ENCODE assay signal across 1 cellular context in the genomic region with DNA sequence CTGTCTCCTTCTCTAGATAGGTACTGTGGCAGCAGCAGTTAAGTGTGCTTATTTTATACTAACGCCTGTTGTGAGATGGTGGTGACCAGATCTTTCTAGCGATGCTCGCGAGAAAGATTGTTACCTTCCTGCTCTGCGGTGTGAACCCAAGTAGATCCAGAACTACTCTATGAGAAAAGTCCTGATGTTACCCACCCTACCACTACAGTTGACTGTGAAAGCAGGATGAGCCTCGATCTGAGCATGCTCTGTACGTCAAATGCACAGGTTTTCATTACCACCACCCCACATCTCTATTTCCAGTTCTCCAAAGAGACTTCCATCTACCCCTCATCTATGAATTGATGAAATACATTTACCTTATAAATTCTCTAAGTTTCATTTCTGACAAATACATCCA.
TF ChIP-seq lines count a peak whose summit lies in the region.

No MANE protein-coding gene starts in this region.

TF ChIP-seq in HepG2, 621 proteins besides CTCF, POLR2A, EP300 and RAD21 (continued from another document):
- TF ChIP-seq, protein P1, sequence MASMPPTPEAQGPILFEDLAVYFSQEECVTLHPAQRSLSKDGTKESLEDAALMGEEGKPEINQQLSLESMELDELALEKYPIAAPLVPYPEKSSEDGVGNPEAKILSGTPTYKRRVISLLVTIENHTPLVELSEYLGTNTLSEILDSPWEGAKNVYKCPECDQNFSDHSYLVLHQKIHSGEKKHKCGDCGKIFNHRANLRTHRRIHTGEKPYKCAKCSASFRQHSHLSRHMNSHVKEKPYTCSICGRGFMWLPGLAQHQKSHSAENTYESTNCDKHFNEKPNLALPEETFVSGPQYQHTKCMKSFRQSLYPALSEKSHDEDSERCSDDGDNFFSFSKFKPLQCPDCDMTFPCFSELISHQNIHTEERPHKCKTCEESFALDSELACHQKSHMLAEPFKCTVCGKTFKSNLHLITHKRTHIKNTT (CRISPR knock-in tag; IDR thresholded peaks at IDR 0.05) = no peak
- no peak for TF ChIP-seq ZNF232 (CRISPR knock-in tag; IDR thresholded peaks at IDR 0.05; ENCODE audit: borderline replicate concordance)
- TF ChIP-seq ZNF549 (CRISPR knock-in tag; IDR thresholded peaks at IDR 0.05) = no peak
- TF ChIP-seq HDAC6 (IDR thresholded peaks at IDR 0.05; ENCODE audit: low read depth, low read length) = no peak
- TF ChIP-seq ZNF737 (CRISPR knock-in tag; IDR thresholded peaks at IDR 0.05; ENCODE audit: borderline replicate concordance) = no peak
- no peak for TF ChIP-seq ZBTB21 (CRISPR knock-in tag; IDR thresholded peaks at IDR 0.05)
- TF ChIP-seq, protein P2, sequence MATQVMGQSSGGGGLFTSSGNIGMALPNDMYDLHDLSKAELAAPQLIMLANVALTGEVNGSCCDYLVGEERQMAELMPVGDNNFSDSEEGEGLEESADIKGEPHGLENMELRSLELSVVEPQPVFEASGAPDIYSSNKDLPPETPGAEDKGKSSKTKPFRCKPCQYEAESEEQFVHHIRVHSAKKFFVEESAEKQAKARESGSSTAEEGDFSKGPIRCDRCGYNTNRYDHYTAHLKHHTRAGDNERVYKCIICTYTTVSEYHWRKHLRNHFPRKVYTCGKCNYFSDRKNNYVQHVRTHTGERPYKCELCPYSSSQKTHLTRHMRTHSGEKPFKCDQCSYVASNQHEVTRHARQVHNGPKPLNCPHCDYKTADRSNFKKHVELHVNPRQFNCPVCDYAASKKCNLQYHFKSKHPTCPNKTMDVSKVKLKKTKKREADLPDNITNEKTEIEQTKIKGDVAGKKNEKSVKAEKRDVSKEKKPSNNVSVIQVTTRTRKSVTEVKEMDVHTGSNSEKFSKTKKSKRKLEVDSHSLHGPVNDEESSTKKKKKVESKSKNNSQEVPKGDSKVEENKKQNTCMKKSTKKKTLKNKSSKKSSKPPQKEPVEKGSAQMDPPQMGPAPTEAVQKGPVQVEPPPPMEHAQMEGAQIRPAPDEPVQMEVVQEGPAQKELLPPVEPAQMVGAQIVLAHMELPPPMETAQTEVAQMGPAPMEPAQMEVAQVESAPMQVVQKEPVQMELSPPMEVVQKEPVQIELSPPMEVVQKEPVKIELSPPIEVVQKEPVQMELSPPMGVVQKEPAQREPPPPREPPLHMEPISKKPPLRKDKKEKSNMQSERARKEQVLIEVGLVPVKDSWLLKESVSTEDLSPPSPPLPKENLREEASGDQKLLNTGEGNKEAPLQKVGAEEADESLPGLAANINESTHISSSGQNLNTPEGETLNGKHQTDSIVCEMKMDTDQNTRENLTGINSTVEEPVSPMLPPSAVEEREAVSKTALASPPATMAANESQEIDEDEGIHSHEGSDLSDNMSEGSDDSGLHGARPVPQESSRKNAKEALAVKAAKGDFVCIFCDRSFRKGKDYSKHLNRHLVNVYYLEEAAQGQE (IDR thresholded peaks at IDR 0.05; ENCODE audit: borderline replicate concordance in 1 of 2, low read depth in 1 of 2, low read length in 2 of 2) = no peak
- no peak for TF ChIP-seq NFIB (CRISPR knock-in tag; IDR thresholded peaks at IDR 0.05; ENCODE audit: borderline replicate concordance)
- TF ChIP-seq MED8 (CRISPR knock-in tag; IDR thresholded peaks at IDR 0.05; ENCODE audit: insufficient replicate concordance) = no peak
- TF ChIP-seq, protein P3, sequence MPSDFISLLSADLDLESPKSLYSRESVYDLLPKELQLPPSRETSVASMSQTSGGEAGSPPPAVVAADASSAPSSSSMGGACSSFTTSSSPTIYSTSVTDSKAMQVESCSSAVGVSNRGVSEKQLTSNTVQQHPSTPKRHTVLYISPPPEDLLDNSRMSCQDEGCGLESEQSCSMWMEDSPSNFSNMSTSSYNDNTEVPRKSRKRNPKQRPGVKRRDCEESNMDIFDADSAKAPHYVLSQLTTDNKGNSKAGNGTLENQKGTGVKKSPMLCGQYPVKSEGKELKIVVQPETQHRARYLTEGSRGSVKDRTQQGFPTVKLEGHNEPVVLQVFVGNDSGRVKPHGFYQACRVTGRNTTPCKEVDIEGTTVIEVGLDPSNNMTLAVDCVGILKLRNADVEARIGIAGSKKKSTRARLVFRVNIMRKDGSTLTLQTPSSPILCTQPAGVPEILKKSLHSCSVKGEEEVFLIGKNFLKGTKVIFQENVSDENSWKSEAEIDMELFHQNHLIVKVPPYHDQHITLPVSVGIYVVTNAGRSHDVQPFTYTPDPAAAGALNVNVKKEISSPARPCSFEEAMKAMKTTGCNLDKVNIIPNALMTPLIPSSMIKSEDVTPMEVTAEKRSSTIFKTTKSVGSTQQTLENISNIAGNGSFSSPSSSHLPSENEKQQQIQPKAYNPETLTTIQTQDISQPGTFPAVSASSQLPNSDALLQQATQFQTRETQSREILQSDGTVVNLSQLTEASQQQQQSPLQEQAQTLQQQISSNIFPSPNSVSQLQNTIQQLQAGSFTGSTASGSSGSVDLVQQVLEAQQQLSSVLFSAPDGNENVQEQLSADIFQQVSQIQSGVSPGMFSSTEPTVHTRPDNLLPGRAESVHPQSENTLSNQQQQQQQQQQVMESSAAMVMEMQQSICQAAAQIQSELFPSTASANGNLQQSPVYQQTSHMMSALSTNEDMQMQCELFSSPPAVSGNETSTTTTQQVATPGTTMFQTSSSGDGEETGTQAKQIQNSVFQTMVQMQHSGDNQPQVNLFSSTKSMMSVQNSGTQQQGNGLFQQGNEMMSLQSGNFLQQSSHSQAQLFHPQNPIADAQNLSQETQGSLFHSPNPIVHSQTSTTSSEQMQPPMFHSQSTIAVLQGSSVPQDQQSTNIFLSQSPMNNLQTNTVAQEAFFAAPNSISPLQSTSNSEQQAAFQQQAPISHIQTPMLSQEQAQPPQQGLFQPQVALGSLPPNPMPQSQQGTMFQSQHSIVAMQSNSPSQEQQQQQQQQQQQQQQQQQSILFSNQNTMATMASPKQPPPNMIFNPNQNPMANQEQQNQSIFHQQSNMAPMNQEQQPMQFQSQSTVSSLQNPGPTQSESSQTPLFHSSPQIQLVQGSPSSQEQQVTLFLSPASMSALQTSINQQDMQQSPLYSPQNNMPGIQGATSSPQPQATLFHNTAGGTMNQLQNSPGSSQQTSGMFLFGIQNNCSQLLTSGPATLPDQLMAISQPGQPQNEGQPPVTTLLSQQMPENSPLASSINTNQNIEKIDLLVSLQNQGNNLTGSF (CRISPR knock-in tag; IDR thresholded peaks at IDR 0.05) = no peak
- no peak for TF ChIP-seq ZNF644 (CRISPR knock-in tag; IDR thresholded peaks at IDR 0.05; ENCODE audit: low read depth)
- no peak for TF ChIP-seq ZNF816 (CRISPR knock-in tag; IDR thresholded peaks at IDR 0.05; ENCODE audit: borderline replicate concordance)
TF ChIP-seq in HepG2: peak in this region for 0.
